ENCODE assay signal across 15 cellular contexts in the genomic region with DNA sequence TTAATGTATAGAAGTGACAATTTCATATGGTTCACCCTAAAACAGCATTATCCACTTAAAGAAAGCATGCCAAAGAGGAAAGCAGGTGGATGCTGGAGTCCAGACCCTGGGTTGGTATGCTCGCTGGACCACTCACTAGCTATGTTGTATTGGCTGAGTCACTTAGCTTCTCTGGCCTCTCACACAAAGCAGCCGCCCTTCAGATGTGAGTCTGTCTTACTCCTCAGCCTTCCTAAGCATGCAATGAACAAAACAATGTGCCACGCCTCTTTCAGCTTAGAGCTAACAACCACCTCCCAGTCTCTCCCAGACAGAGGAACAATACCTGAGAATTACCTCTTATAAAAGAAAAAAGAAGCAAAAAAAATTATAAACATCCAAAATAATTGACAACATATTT. TPM values are rescaled to one million over a fixed set of nuclear protein-coding genes. Genes with fewer than 3 reads are reported as not detected.
A peak's percentile ranks its signal among the peaks of the same experiment; 100 is the strongest.
DNase-seq lines count a peak whose midpoint lies in the region; ATAC-seq and TF ChIP-seq lines count a peak whose summit lies in the region.
"Had no signal": no experiment of that assay in that cellular context is flagged by ENCODE, and none has a peak within 500 bp of the region (broad histone marks: within the 10 kb centered on the region; RNA-seq: fewer than 3 reads in every experiment).

No MANE protein-coding gene starts in this region.

- H3K27me3 ChIP-seq in neural progenitor cell: no peaks in the 10 kb centered on the region
- no peaks in the 10 kb centered on the region for H3K27me3 ChIP-seq in colonic mucosa

- H2AFZ ChIP-seq in neural progenitor cell (replicated peaks): no peak overlapping the region

- intact Hi-C loops in colonic mucosa (cut with DNase I): no loop called here

- no peak overlapping the region for H3K9ac ChIP-seq in neural progenitor cell
- H3K9ac ChIP-seq in colonic mucosa (ENCODE audit: low read depth in 2 of 2, low read length in 2 of 2): no peak overlapping the region

- ATAC-seq in HG02678 (IDR thresholded peaks at IDR 0.05; ENCODE audit: unreplicated experiment): no peak
- ATAC-seq: T-helper 17 cell had no signal

- DNase-seq in ELR (ENCODE audit: low read depth) (peak; percentile 84), M059J (ENCODE audit: low read depth) (peak; percentile 82), astrocyte of the spinal cord (ENCODE audit: low read depth, low spot score) (peak; percentile 27), neural progenitor cell (ENCODE audit: low spot score) (peak; percentile 82), DMS153 (lab: John Stamatoyannopoulos, UW) (no peak), colonic mucosa (no peak)
- DNase-seq: activated CD4-positive, alpha-beta T cell treated with anti-CD3 and anti-CD28 coated beads for 4 hours; activated T-cell treated with anti-CD3 and anti-CD28 coated beads, Interleukin-2, amount 50 U/mL, for 1 hour; left ventricle myocardium inferior; naive B cell; NCI-H1048; NCI-H345; T-helper 17 cell had no signal

- no peaks in the 10 kb centered on the region for H3K9me3 Mint-ChIP-seq in neural progenitor cell

- no peaks in the 10 kb centered on the region for H3K79me2 ChIP-seq in neural progenitor cell (ENCODE audit: low read depth)

- H3K27ac ChIP-seq in neural progenitor cell (no peak overlapping the region), colonic mucosa (no peak overlapping the region)
- H3K27ac ChIP-seq: C4-2B, left ventricle myocardium inferior had no signal

- H3K4me2 ChIP-seq in neural progenitor cell: peak overlapping the region; percentile 66

- H3F3A ChIP-seq in neural progenitor cell (ENCODE audit: low read depth): peaks cover 13% of the 10 kb centered on the region

- in situ Hi-C loops in astrocyte of the spinal cord (cut with HindIII; ENCODE audit: low sequenced_read_pairs): no loop called here

- H3K4me1 ChIP-seq in neural progenitor cell (peaks cover 32% of the 10 kb centered on the region), colonic mucosa (no peaks in the 10 kb centered on the region)
- H3K4me1 ChIP-seq: left ventricle myocardium inferior had no signal

- TF ChIP-seq CTCF in astrocyte of the spinal cord (IDR thresholded peaks at IDR 0.05; ENCODE audit: low read depth, low read length) (no peak), neural progenitor cell (IDR thresholded peaks at IDR 0.05) (no peak), colonic mucosa (IDR thresholded peaks at IDR 0.05) (no peak)

- no peak overlapping the region for H3K27ac Mint-ChIP-seq in neural progenitor cell
- H3K27ac Mint-ChIP-seq: naive B cell, T-helper 17 cell had no signal

- H3K27me3 Mint-ChIP-seq in neural progenitor cell (ENCODE audit: insufficient read depth, low read depth): peaks cover 4% of the 10 kb centered on the region

- H3K4me1 Mint-ChIP-seq in neural progenitor cell: peaks cover 17% of the 10 kb centered on the region
- H3K4me1 Mint-ChIP-seq: naive B cell, T-helper 17 cell had no signal

- no peak overlapping the region for H3K4me3 ChIP-seq in astrocyte of the spinal cord (ENCODE audit: low read depth, low read length)
- H3K4me3 ChIP-seq in neural progenitor cell: no peak overlapping the region
- H3K4me3 ChIP-seq in colonic mucosa: no peak overlapping the region
- H3K4me3 ChIP-seq: left ventricle myocardium inferior had no signal

- H3K4me3 Mint-ChIP-seq in neural progenitor cell: no peak overlapping the region
- H3K4me3 Mint-ChIP-seq: naive B cell, T-helper 17 cell had no signal

- H4K20me1 ChIP-seq in neural progenitor cell (ENCODE audit: low read depth): no peaks in the 10 kb centered on the region

- no peaks in the 10 kb centered on the region for H3K36me3 Mint-ChIP-seq in neural progenitor cell
- H3K36me3 Mint-ChIP-seq: naive B cell had no signal

- H3K36me3 ChIP-seq in neural progenitor cell (no peaks in the 10 kb centered on the region), colonic mucosa (no peaks in the 10 kb centered on the region)
- H3K36me3 ChIP-seq: left ventricle myocardium inferior had no signal

- H3K9me3 ChIP-seq in neural progenitor cell (ENCODE audit: low read depth) (no peaks in the 10 kb centered on the region), colonic mucosa (no peaks in the 10 kb centered on the region)
- H3K9me3 ChIP-seq: left ventricle myocardium inferior had no signal

RNA-seq across cellular contexts. Expression of a gene that starts 29.4 kb away (rescaled TPM):
- total RNA-seq in M059J (2014; rRNA removed; shearing (Covaris generic)): 6.0 and 7.8 TPM in 2 replicates
- total RNA-seq in neural progenitor cell (ENCODE audit: low replicate concordance): not detected in 2 replicates
- total RNA-seq in colonic mucosa: under 1 TPM in 1 of 2 donors, not detected in 1; 0.16 TPM
- total RNA-seq: left ventricle myocardium inferior, T-helper 17 cell had no signal

Comparison
In these comparisons a context has a peak if more than half of its experiments do, and no peak if none do; other contexts are left out.
1. DNase-seq: peak in ELR (single experiment), M059J (single experiment), astrocyte of the spinal cord (single experiment) and neural progenitor cell (single experiment); none in DMS153 (single experiment) and colonic mucosa (single experiment).